In the genomic region with DNA sequence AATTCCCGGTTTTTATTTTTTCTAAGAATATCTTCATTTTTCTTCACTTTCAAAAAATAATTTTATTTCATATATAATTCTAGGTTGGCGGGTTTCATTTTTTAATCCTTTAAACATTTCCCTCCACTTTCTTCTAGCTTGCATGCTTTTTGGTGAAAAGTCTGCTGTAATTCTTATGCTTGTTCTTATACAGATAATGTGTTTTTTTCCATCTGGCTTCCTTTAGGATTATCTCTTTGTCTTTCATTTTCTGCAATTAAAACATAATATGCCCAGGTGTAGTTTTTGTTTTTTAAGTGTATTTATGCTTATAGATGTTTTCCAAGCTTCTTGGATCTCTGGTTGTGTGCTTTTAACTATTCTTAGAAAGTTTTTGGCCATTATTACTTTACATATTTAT, we compare ENCODE assay signal across 29 cellular contexts.
A peak's percentile ranks its signal among the peaks of the same experiment; 100 is the strongest.
DNase-seq lines count a peak whose midpoint lies in the region; ATAC-seq, FAIRE-seq and TF ChIP-seq lines count a peak whose summit lies in the region.
"Had no signal": no experiment of that assay in that cellular context is flagged by ENCODE, and none has a peak within 500 bp of the region (broad histone marks: within the 10 kb centered on the region; RNA-seq: fewer than 3 reads in every experiment).

No MANE protein-coding gene starts in this region.

- CTCF ChIA-PET in A549 (lab: Yijun Ruan, JAX) = no interaction called here

- TF ChIP-seq RAD21 in A549 (conservative IDR thresholded peaks at IDR 0.05 in 1 of 2, IDR thresholded peaks at IDR 0.05 in 1 of 2) = no peak

- TF ChIP-seq EP300 in A549 (IDR thresholded peaks at IDR 0.05) = no peak

- 91% methylated on average over 2 of the region's 2 CpGs for WGBS in A549 (ENCODE audit: missing lambda C conversion rate)

- no peak for TF ChIP-seq POLR2A in A549 (IDR thresholded peaks at IDR 0.05; ENCODE audit: low read length)

- no peak for FAIRE-seq in A549 (lab: Jason Lieb, UNC)

- DNase-seq in A549 (ENCODE audit: low read depth in 1 of 2, low spot score in 1 of 2) (peak in 1 of 2 experiments; percentile 32), DMS 273 treated with DMSO at 0.1 percent for 48 hours (lab: John Stamatoyannopoulos, UW) (peak; percentile 22), NCI-H69 (lab: John Stamatoyannopoulos, UW) (peak; percentile 28), fibroblast of gingiva (ENCODE audit: low read depth) (peak; percentile 15), NCI-H2196 treated with DMSO at 0.1 percent for 48 hours (lab: John Stamatoyannopoulos, UW; ENCODE audit: unreplicated experiment) (no peak)
- DNase-seq: activated CD4-positive, CD25-positive, alpha-beta regulatory T cell; activated CD8-positive, alpha-beta memory T cell treated with anti-CD3 and anti-CD28 coated beads, Interleukin-2, amount 10 ng/mL, durations not matched to agents 7 days and 5 days; activated gamma-delta T cell; activated naive CD8-positive, alpha-beta T cell treated with anti-CD3 and anti-CD28 coated beads for 36 hours; activated T-cell treated with anti-CD3 and anti-CD28 coated beads, Interleukin-2, amount 50 U/mL, for 4 hours; colonic mucosa; effector CD8-positive, alpha-beta T cell; glutamatergic neuron; left colon; mucosa of descending colon; NCI-H1092; NCI-H187; NCI-H226; occipital lobe; stimulated activated CD4-positive, alpha-beta T cell treated with anti-CD3 and anti-CD28 coated beads, Interleukin-15, amount 100 ng/mL, for 24 hours; stimulated activated CD4-positive, alpha-beta T cell treated with anti-CD3 and anti-CD28 coated beads, Interleukin-4, amount 100 ng/mL, for 4 hours; transverse colon had no signal

- TF ChIP-seq CTCF in A549 (IDR thresholded peaks at IDR 0.05) = no peak

- ATAC-seq in A549 (no peak), HG03139 (IDR thresholded peaks at IDR 0.05; ENCODE audit: unreplicated experiment) (no peak), HG03196 (IDR thresholded peaks at IDR 0.05; ENCODE audit: unreplicated experiment) (no peak)
- ATAC-seq: activated CD8-positive, alpha-beta memory T cell treated with anti-CD3 and anti-CD28 coated beads, Interleukin-2, amount 10 ng/mL, durations not matched to agents 7 days and 5 days; activated T-cell treated with anti-CD3 and anti-CD28 coated beads, Interleukin-2, amount 50 U/mL, for 4 hours; left colon; mucosa of descending colon; natural killer cell treated with Interleukin-12 subunit alpha and Interleukin-12 subunit beta and Interleukin-15 and Interleukin-18, amount 100 ng/mL, for 72 hours had no signal

- no peak overlapping the region for H3K4me2 ChIP-seq in A549
- H3K4me2 ChIP-seq: BLaER1 had no signal

- no peak overlapping the region for H3K27ac ChIP-seq in A549
- H3K27ac ChIP-seq: ascending aorta, BLaER1, cardiac muscle cell, colonic mucosa, epithelial cell of prostate, transverse colon had no signal

- H3K4me3 ChIP-seq in A549 = no peak overlapping the region
- H3K4me3 ChIP-seq: ascending aorta, BLaER1, cardiac muscle cell, colonic mucosa, mucosa of descending colon, transverse colon had no signal

- POLR2A ChIA-PET in A549 (lab: Yijun Ruan, JAX) = no interaction called here

- no peaks in the 10 kb centered on the region for H3K4me1 ChIP-seq in A549
- H3K4me1 ChIP-seq: ascending aorta, BLaER1, colonic mucosa, transverse colon had no signal

- peaks cover 34% of the 10 kb centered on the region for H3K9me3 ChIP-seq in A549
- H3K9me3 ChIP-seq: ascending aorta, BLaER1, colonic mucosa had no signal

TF ChIP-seq in A549, 52 proteins besides CTCF, POLR2A, EP300 and RAD21:
- TF ChIP-seq HDAC2 (IDR thresholded peaks at IDR 0.05) = peak; percentile 42; the same call in 1 of the 2 replicates
- no peak for TF ChIP-seq PHF8 (IDR thresholded peaks at IDR 0.05; ENCODE audit: borderline replicate concordance, low read depth)
- no peak for TF ChIP-seq RCOR1 (IDR thresholded peaks at IDR 0.05; ENCODE audit: low read depth, low read length)
- TF ChIP-seq SREBF2 (IDR thresholded peaks at IDR 0.05) = no peak
- 0 out of 3 replicates have a peak, but pooled peaks have one; percentile 13 for TF ChIP-seq SMC3 (IDR thresholded peaks at IDR 0.05)
- peak; percentile 69 for TF ChIP-seq ZFP36 (IDR thresholded peaks at IDR 0.05; ENCODE audit: borderline replicate concordance, partially characterized antibody)
- TF ChIP-seq JUNB (IDR thresholded peaks at IDR 0.05) = no peak
- TF ChIP-seq KDM1A (IDR thresholded peaks at IDR 0.05; ENCODE audit: low read depth) = no peak
- no peak for TF ChIP-seq TP53 (CRISPR knock-in tag; IDR thresholded peaks at IDR 0.05)
- TF ChIP-seq ZSCAN20 (CRISPR knock-in tag; IDR thresholded peaks at IDR 0.05) = no peak
- no peak for TF ChIP-seq EHF (CRISPR knock-in tag; IDR thresholded peaks at IDR 0.05)
